Comparison of ENCODE assay signal across 31 cellular contexts in the genomic region with DNA sequence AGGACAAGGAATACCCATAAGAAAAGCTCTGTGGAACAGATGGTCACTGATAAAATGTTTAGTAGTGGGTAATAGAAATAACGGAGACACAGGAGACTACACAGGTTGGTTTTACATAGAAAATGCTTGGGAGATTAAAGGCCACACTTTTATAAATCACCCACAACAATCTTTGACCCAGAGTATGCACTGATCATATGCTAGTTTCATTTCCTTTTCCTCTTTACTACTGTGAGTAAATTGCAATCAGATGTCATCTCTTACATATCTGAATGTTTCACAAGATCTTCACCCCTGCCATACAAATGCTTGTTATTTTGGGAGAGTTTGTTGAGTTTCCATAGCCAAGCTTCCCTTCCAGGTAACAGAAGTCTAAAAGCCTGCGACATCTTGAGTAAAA.
"Had no signal": no experiment of that assay in that cellular context is flagged by ENCODE, and none has a peak within 500 bp of the region (broad histone marks: within the 10 kb centered on the region; RNA-seq: fewer than 3 reads in every experiment).

No MANE protein-coding gene starts in this region.

- DNase-seq: activated CD4-positive, alpha-beta memory T cell treated with anti-CD3 and anti-CD28 coated beads, Interleukin-2, amount 10 ng/mL, durations not matched to agents 7 days and 5 days; activated CD4-positive, alpha-beta T cell treated with anti-CD3 and anti-CD28 coated beads, Interleukin-2, amount 10 ng/mL, durations not matched to agents 24 days and 14 days; activated CD4-positive, CD25-positive, alpha-beta regulatory T cell treated with anti-CD3 and anti-CD28 coated beads, Interleukin-2, amount 50 U/mL, for 72 hours; activated naive CD4-positive, alpha-beta T cell treated with Interleukin-2 at 50 U/mL for 16 hours; activated T-cell treated with anti-CD3 and anti-CD28 coated beads, Interleukin-2, amount 50 U/mL, for 72 hours; anterior cingulate cortex; endodermal cell; foreskin fibroblast; heart left ventricle; hypothalamus; immature natural killer cell; kidney; midbrain; naive thymus-derived CD4-positive, alpha-beta T cell; pancreas; retina; stimulated activated CD4-positive, alpha-beta T cell treated with anti-CD3 and anti-CD28 coated beads, Interleukin-12 subunit alpha, Interleukin-12 subunit beta, amount 100 ng/mL, for 4 hours; stimulated activated CD4-positive, alpha-beta T cell treated with anti-CD3 and anti-CD28 coated beads, Interleukin-4, amount 100 ng/mL, for 1 hour; T-helper 9 cell; trophoblast cell; WERI-Rb-1 had no signal

- H3K9me3 ChIP-seq: heart left ventricle, pancreas, prostate gland, thoracic aorta had no signal

- H3K27ac ChIP-seq: heart left ventricle, pancreas, prostate gland, skin epidermis, thoracic aorta, WERI-Rb-1 had no signal

- H3K27me3 ChIP-seq: heart left ventricle, pancreas had no signal

- H3K27me3 Mint-ChIP-seq: activated CD4-positive, alpha-beta memory T cell treated with anti-CD3 and anti-CD28 coated beads, Interleukin-2, amount 10 ng/mL, durations not matched to agents 7 days and 5 days; activated CD4-positive, alpha-beta T cell treated with anti-CD3 and anti-CD28 coated beads, Interleukin-2, amount 10 ng/mL, durations not matched to agents 24 days and 14 days; activated naive CD8-positive, alpha-beta T cell; central memory CD8-positive, alpha-beta T cell; dendritic cell treated with granulocyte-macrophage colony-stimulating factor and Interleukin-4, amounts not matched to agents 40 ng/mL and 50 ng/mL, for 4 days; memory B cell; naive thymus-derived CD4-positive, alpha-beta T cell had no signal

- H3K4me1 Mint-ChIP-seq: activated CD4-positive, alpha-beta memory T cell treated with anti-CD3 and anti-CD28 coated beads, Interleukin-2, amount 10 ng/mL, durations not matched to agents 7 days and 5 days; activated CD4-positive, alpha-beta T cell treated with anti-CD3 and anti-CD28 coated beads, Interleukin-2, amount 10 ng/mL, durations not matched to agents 24 days and 14 days; central memory CD8-positive, alpha-beta T cell; immature natural killer cell; memory B cell; naive thymus-derived CD4-positive, alpha-beta T cell had no signal

- H3K4me3 Mint-ChIP-seq: activated CD4-positive, alpha-beta memory T cell treated with anti-CD3 and anti-CD28 coated beads, Interleukin-2, amount 10 ng/mL, durations not matched to agents 7 days and 5 days; activated CD4-positive, alpha-beta T cell treated with anti-CD3 and anti-CD28 coated beads, Interleukin-2, amount 10 ng/mL, durations not matched to agents 24 days and 14 days; activated naive CD8-positive, alpha-beta T cell; activated T-cell treated with anti-CD3 and anti-CD28 coated beads, Interleukin-2, amount 50 U/mL, for 72 hours; central memory CD8-positive, alpha-beta T cell; dendritic cell treated with granulocyte-macrophage colony-stimulating factor and Interleukin-4, amounts not matched to agents 40 ng/mL and 50 ng/mL, for 4 days; endodermal cell; immature natural killer cell; memory B cell; naive thymus-derived CD4-positive, alpha-beta T cell; stimulated activated naive CD8-positive, alpha-beta T cell treated with anti-CD3 and anti-CD28 coated beads, Interleukin-15, Interleukin-2, amounts not matched to agents 100 ng/mL and 50 ng/mL, for 24 hours had no signal

- H3K36me3 Mint-ChIP-seq: activated naive CD8-positive, alpha-beta T cell; immature natural killer cell; memory B cell; naive thymus-derived CD4-positive, alpha-beta T cell had no signal

- H3K9me3 Mint-ChIP-seq: activated CD4-positive, alpha-beta T cell treated with anti-CD3 and anti-CD28 coated beads, Interleukin-2, amount 10 ng/mL, durations not matched to agents 24 days and 14 days; endodermal cell had no signal

- ATAC-seq: activated T-cell treated with anti-CD3 and anti-CD28 coated beads, Interleukin-2, amount 50 U/mL, for 72 hours; esophagus mucosa; heart left ventricle; naive thymus-derived CD4-positive, alpha-beta T cell; pancreas; sciatic nerve had no signal

- H3K36me3 ChIP-seq: heart left ventricle, pancreas, prostate gland, thoracic aorta, WERI-Rb-1 had no signal

- H3K4me3 ChIP-seq: heart left ventricle, pancreas, prostate gland, skin epidermis, thoracic aorta had no signal

- H3K27ac Mint-ChIP-seq: activated CD4-positive, alpha-beta memory T cell treated with anti-CD3 and anti-CD28 coated beads, Interleukin-2, amount 10 ng/mL, durations not matched to agents 7 days and 5 days; activated CD4-positive, alpha-beta T cell treated with anti-CD3 and anti-CD28 coated beads, Interleukin-2, amount 10 ng/mL, durations not matched to agents 24 days and 14 days; activated naive CD8-positive, alpha-beta T cell; activated T-cell treated with anti-CD3 and anti-CD28 coated beads, Interleukin-2, amount 50 U/mL, for 72 hours; dendritic cell treated with granulocyte-macrophage colony-stimulating factor and Interleukin-4, amounts not matched to agents 40 ng/mL and 50 ng/mL, for 4 days; endodermal cell; immature natural killer cell; memory B cell; naive thymus-derived CD4-positive, alpha-beta T cell; stimulated activated naive CD8-positive, alpha-beta T cell treated with anti-CD3 and anti-CD28 coated beads, Interleukin-15, Interleukin-2, amounts not matched to agents 100 ng/mL and 50 ng/mL, for 24 hours had no signal

- H3K4me1 ChIP-seq: heart left ventricle, pancreas, prostate gland had no signal
